Comparison of ENCODE assay signal across 21 cellular contexts in the genomic region with DNA sequence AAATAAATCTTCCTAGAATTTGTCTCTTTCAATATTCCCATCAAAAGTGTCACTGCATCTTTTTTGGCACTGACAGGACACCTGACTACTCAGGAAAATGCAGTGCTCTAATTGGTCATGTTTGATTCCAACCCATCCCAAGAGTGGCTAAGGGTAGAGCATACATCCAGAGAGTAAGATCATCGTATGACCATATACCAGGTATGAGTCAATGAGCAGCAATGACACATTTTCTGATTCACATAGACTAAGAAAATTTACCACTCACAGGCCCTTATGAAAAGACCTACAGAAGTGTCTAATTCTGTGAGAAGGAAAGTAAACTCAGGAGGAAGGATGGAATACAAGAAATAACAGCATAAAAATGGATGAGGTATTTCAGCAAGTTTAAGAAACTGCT.
"Had no signal": no experiment of that assay in that cellular context is flagged by ENCODE, and none has a peak within 500 bp of the region (broad histone marks: within the 10 kb centered on the region; RNA-seq: fewer than 3 reads in every experiment).

No MANE protein-coding gene starts in this region.

- DNase-seq: effector memory CD4-positive, alpha-beta T cell; foreskin keratinocyte; kidney; left cardiac atrium; left ventricle myocardium inferior; lower lobe of right lung; mesenchymal stem cell; midbrain; occipital lobe; pancreas; right cardiac atrium; small intestine; stimulated activated CD4-positive, alpha-beta T cell treated with anti-CD3 and anti-CD28 coated beads, Interleukin-12 subunit alpha, Interleukin-12 subunit beta, amount 100 ng/mL, for 4 hours; stimulated activated naive CD4-positive, alpha-beta T cell; stomach; substantia nigra; transverse colon had no signal

- ATAC-seq: foreskin keratinocyte; left cardiac atrium; lower lobe of right lung; natural killer cell treated with Interleukin-12 subunit alpha and Interleukin-12 subunit beta and Interleukin-15 and Interleukin-18, amount 100 ng/mL, for 72 hours; pancreas; right cardiac atrium had no signal

- H3K4me3 ChIP-seq: esophagus muscularis mucosa, hepatocyte, left ventricle myocardium inferior, lower lobe of right lung, pancreas, stomach, thoracic aorta, transverse colon had no signal

- H3K27me3 ChIP-seq: esophagus muscularis mucosa, foreskin keratinocyte, hepatocyte, pancreas, stomach, transverse colon had no signal

- H3K36me3 ChIP-seq: esophagus muscularis mucosa, left ventricle myocardium inferior, lower lobe of right lung, pancreas, stomach, thoracic aorta, transverse colon had no signal
